ENCODE assay signal across 11 cellular contexts in genomic region chr10:75398238-75398629, GRCh38. TPM values are rescaled to one million over a fixed set of nuclear protein-coding genes. Genes with fewer than 3 reads are reported as not detected.
DNase-seq lines count a peak whose midpoint lies in the region; ATAC-seq and TF ChIP-seq lines count a peak whose summit lies in the region.
"Had no signal": no experiment of that assay in that cellular context is flagged by ENCODE, and none has a peak within 500 bp of the region (broad histone marks: within the 10 kb centered on the region; RNA-seq: fewer than 3 reads in every experiment).

No MANE protein-coding gene starts in this region.

- H3K27ac ChIP-seq in ascending aorta (peak overlapping the region; percentile 97 to 98), right cardiac atrium (ENCODE audit: low read length) (peak overlapping the region; percentile 46), prostate gland (peak overlapping the region; percentile 98 to 99)

- H3K4me1 ChIP-seq in Caco-2 (no peaks in the 10 kb centered on the region), ascending aorta (peaks cover 0 to 19% of the 10 kb centered on the region in 2 donors), right cardiac atrium (ENCODE audit: control insufficient read depth, insufficient read depth, low read length) (no peaks in the 10 kb centered on the region), prostate gland (replicated peaks) (peaks cover 5% of the 10 kb centered on the region)

- H3K27me3 Mint-ChIP-seq in Caco-2 (ENCODE audit: insufficient read depth, unreplicated experiment), result no peaks in the 10 kb centered on the region
- peaks cover 34% of the 10 kb centered on the region for H3K27me3 Mint-ChIP-seq in activated T-helper 17 cell treated with anti-CD3 and anti-CD28 coated beads, Interleukin-2, amount 50 U/mL, for 72 hours

- intact Hi-C loops in Caco-2 (cut with micrococcal nuclease; ENCODE audit: unreplicated experiment) (no loop called here), ascending aorta (cut with DNase I) (loop anchor here (5.0 kb wide), 1 partner anchor 529 kb away; no protein-coding TSS in a partner anchor), right cardiac atrium (cut with DNase I) (loop anchor here (2.0 to 10.0 kb wide), 7 partner anchors 507 to 1147 kb away; no protein-coding TSS in a partner anchor), prostate gland (cut with DNase I) (loop anchor here (5.0 to 10.0 kb wide), 2 partner anchors 517 to 844 kb away; no protein-coding TSS in a partner anchor)

- no peaks in the 10 kb centered on the region for H3K9me3 Mint-ChIP-seq in Caco-2 (ENCODE audit: unreplicated experiment)
- no peaks in the 10 kb centered on the region for H3K9me3 Mint-ChIP-seq in activated T-helper 17 cell treated with anti-CD3 and anti-CD28 coated beads, Interleukin-2, amount 50 U/mL, for 72 hours

- no peak overlapping the region for H3K27ac Mint-ChIP-seq in Caco-2 (ENCODE audit: unreplicated experiment)
- H3K27ac Mint-ChIP-seq in activated T-helper 17 cell treated with anti-CD3 and anti-CD28 coated beads, Interleukin-2, amount 50 U/mL, for 72 hours, result no peak overlapping the region

- H3K36me3 Mint-ChIP-seq in Caco-2 (ENCODE audit: insufficient read depth, unreplicated experiment), result peaks cover 84% of the 10 kb centered on the region
- peaks cover 14% of the 10 kb centered on the region for H3K36me3 Mint-ChIP-seq in activated T-helper 17 cell treated with anti-CD3 and anti-CD28 coated beads, Interleukin-2, amount 50 U/mL, for 72 hours (ENCODE audit: low read depth)

- no peak for TF ChIP-seq POLR2A in prostate gland (IDR thresholded peaks at IDR 0.05)

- ATAC-seq in right cardiac atrium (no peak), HG03442 (IDR thresholded peaks at IDR 0.05; ENCODE audit: unreplicated experiment) (no peak)
- ATAC-seq in activated T-helper 17 cell treated with anti-CD3 and anti-CD28 coated beads, Interleukin-2, amount 50 U/mL, for 72 hours (replicated peaks), result no peak
- ATAC-seq: left colon had no signal

- no peak for TF ChIP-seq CTCF in Caco-2 (IDR thresholded peaks at IDR 0.05; ENCODE audit: insufficient read depth in 1 of 2, low read depth in 1 of 2, low read length in 1 of 2, severe bottlenecking in 1 of 2, unreplicated experiment in 1 of 2)
- no peak for TF ChIP-seq CTCF in ascending aorta (IDR thresholded peaks at IDR 0.05)
- no peak for TF ChIP-seq CTCF in prostate gland (IDR thresholded peaks at IDR 0.05)

- peaks cover 5% of the 10 kb centered on the region for H3K36me3 ChIP-seq in Caco-2 (ENCODE audit: control insufficient read depth, insufficient read depth, low read length)
- H3K36me3 ChIP-seq in ascending aorta, result peaks cover 10 to 11% of the 10 kb centered on the region in 2 donors
- peaks cover 0 to 14% of the 10 kb centered on the region in 2 donors for H3K36me3 ChIP-seq in prostate gland

- H3K4me3 ChIP-seq in Caco-2 (ENCODE audit: low read depth, low read length) (no peak overlapping the region), ascending aorta (peak overlapping the region; percentile 89 to 95), right cardiac atrium (ENCODE audit: low read length) (peak overlapping the region; percentile 12), prostate gland (peak overlapping the region; percentile 98 to 100)

- DNase-seq in Caco-2 (no peak), ascending aorta (ENCODE audit: low spot score in 2 of 2) (no peak), right cardiac atrium (no peak), prostate gland (ENCODE audit: low spot score) (no peak), GM19240 (ENCODE audit: insufficient read length, low spot score) (no peak)
- no peak for DNase-seq in activated CD4-positive, CD25-positive, alpha-beta regulatory T cell treated with anti-CD3 and anti-CD28 coated beads, Interleukin-2, amount 50 U/mL, for 72 hours
- DNase-seq: NCI-H187; stimulated activated CD4-positive, alpha-beta T cell treated with anti-CD3 and anti-CD28 coated beads, Interleukin-4, amount 100 ng/mL, for 4 hours had no signal

- POLR2A ChIA-PET in Caco-2 (lab: Charles Lee), result no interaction called here

- H3K27me3 ChIP-seq in Caco-2 (replicated peaks; ENCODE audit: control insufficient read depth, insufficient read depth, low read length), result no peaks in the 10 kb centered on the region
- H3K27me3 ChIP-seq in ascending aorta, result no peaks in the 10 kb centered on the region
- no peaks in the 10 kb centered on the region for H3K27me3 ChIP-seq in right cardiac atrium (ENCODE audit: control insufficient read depth, insufficient read depth)
- no peaks in the 10 kb centered on the region for H3K27me3 ChIP-seq in prostate gland (replicated peaks; ENCODE audit: insufficient read depth)

- 66% methylated on average over 9 of the region's 9 CpGs for WGBS in right cardiac atrium
- WGBS in prostate gland, result 5% methylated on average over 9 of the region's 9 CpGs

- no peak overlapping the region for H3K4me3 Mint-ChIP-seq in Caco-2 (ENCODE audit: unreplicated experiment)
- no peak overlapping the region for H3K4me3 Mint-ChIP-seq in activated T-helper 17 cell treated with anti-CD3 and anti-CD28 coated beads, Interleukin-2, amount 50 U/mL, for 72 hours

- CTCF ChIA-PET in Caco-2 (lab: Charles Lee), result no interaction called here

- H3K4me1 Mint-ChIP-seq in Caco-2 (ENCODE audit: low read depth, unreplicated experiment), result peaks cover 7% of the 10 kb centered on the region
- peaks cover 10% of the 10 kb centered on the region for H3K4me1 Mint-ChIP-seq in activated T-helper 17 cell treated with anti-CD3 and anti-CD28 coated beads, Interleukin-2, amount 50 U/mL, for 72 hours

- H3K9me3 ChIP-seq in Caco-2 (no peaks in the 10 kb centered on the region), ascending aorta (no peaks in the 10 kb centered on the region), right cardiac atrium (ENCODE audit: control insufficient read depth, low read length) (no peaks in the 10 kb centered on the region), prostate gland (no peaks in the 10 kb centered on the region)

- TSS peak; percentile 36 for BruUV-seq in Caco-2 (replicated peaks; lab: Mats Ljungman, UMichigan)

RNA-seq across cellular contexts. Expression of gene ZNF503, which starts 3.3 kb away (rescaled TPM):
- total RNA-seq in Caco-2 (2022) (35.5 and 35.7 TPM in 2 replicates), ascending aorta (28.8 TPM), right cardiac atrium (10 to 100 TPM; 13.2 to 14.6 (median 14.3) TPM), prostate gland (10 to 100 TPM; 23.9 to 33.7 TPM)
- polyA plus RNA-seq in right cardiac atrium, result 8.7 TPM
- under 1 TPM; 0.13 to 0.30 TPM for total RNA-seq in activated T-helper 17 cell treated with anti-CD3 and anti-CD28 coated beads, Interleukin-2, amount 50 U/mL, for 72 hours

RNA-seq across cellular contexts. Expression of gene LRMDA, which starts 33.2 kb away (rescaled TPM):
- total RNA-seq in Caco-2 (2022) (18.5 and 21.6 TPM in 2 replicates), ascending aorta (0.96 TPM), right cardiac atrium (10 to 100 TPM; 42.7 to 97.9 (median 55.1) TPM), prostate gland (10 to 100 TPM in 1 of 2 donors, 1 to 10 TPM in 1; 9.6 to 12.6 TPM)
- 48.8 TPM for polyA plus RNA-seq in right cardiac atrium
- total RNA-seq in activated T-helper 17 cell treated with anti-CD3 and anti-CD28 coated beads, Interleukin-2, amount 50 U/mL, for 72 hours, result not detected

Comparison
In these comparisons a context has a peak if more than half of its experiments do, and no peak if none do; other contexts are left out.
1. H3K27ac ChIP-seq: peak in every context shown above with its lines; median percentile 98 in prostate gland; 98 in ascending aorta; 46 in right cardiac atrium.
2. RNA of gene ZNF503, which starts 3.3 kb away (total RNA-seq): 35.5 to 35.7 TPM in Caco-2, 23.9 to 33.7 TPM in prostate gland, 28.8 TPM in ascending aorta (single experiment) and 13.2 to 14.6 TPM in right cardiac atrium; 0.13 to 0.30 TPM in activated T-helper 17 cell treated with anti-CD3 and anti-CD28 coated beads, Interleukin-2, amount 50 U/mL, for 72 hours; every median in the first group is over 10 times any median in the second.